ENCODE assay signal across 16 cellular contexts in the genomic region with DNA sequence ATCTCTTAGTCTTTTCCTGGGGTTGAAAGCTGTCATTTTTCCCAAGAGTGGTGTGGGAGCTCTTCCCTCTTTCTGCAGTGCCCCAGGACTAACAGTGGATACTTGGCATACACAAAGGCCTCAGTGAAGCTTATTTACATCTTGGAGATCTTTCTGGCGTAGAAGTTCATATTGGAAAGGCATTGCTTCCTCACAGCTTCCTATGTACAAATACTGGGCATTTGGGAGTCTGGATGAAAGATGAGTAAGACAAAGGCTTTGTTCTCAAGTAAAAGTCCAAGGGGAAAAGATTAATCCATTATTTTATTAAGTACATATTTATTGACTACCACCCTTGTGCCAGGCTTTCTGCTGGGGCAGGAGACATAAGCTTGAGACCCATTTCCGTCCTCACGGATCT. TPM values are rescaled to one million over a fixed set of nuclear protein-coding genes. Genes with fewer than 3 reads are reported as not detected.
A peak's percentile ranks its signal among the peaks of the same experiment; 100 is the strongest.
DNase-seq lines count a peak whose midpoint lies in the region; ATAC-seq and TF ChIP-seq lines count a peak whose summit lies in the region.
"Had no signal": no experiment of that assay in that cellular context is flagged by ENCODE, and none has a peak within 500 bp of the region (broad histone marks: within the 10 kb centered on the region; RNA-seq: fewer than 3 reads in every experiment).

No MANE protein-coding gene starts in this region.

- WGBS in mesenchymal stem cell: 84% methylated on average over 3 of the region's 3 CpGs
- WGBS in transverse colon (ENCODE audit: low coverage in 1 of 2), 2 donors: 81 to 82% methylated on average over 2 to 3 of the region's 3 CpGs

- H2AFZ ChIP-seq in mesenchymal stem cell (ENCODE audit: low read depth, low read length): no peak overlapping the region

- TF ChIP-seq POLR2A in transverse colon (IDR thresholded peaks at IDR 0.05): no peak

- H3K4me2 ChIP-seq in mesenchymal stem cell (ENCODE audit: low read length, poor library complexity, severe bottlenecking): no peak overlapping the region

- H3K18ac ChIP-seq in mesenchymal stem cell (ENCODE audit: low read depth in 1 of 2, low read length in 2 of 2): peak overlapping the region in 1 of 2 experiments; percentile 77

- no peak overlapping the region for H3K9ac ChIP-seq in mesenchymal stem cell (ENCODE audit: low read length)

- in situ Hi-C loops in transverse colon (cut with MboI; ENCODE audit: low pct_ligation_motif_present in 1 of 4, low pct_unique_long_range_greater_than_20kb in 1 of 4, low sequenced_read_pairs in 3 of 4): loop anchor here (5.0 to 25.0 kb wide), 4 partner anchors 565 to 900 kb away; no protein-coding TSS in a partner anchor

- H3K27me3 Mint-ChIP-seq in activated naive CD4-positive, alpha-beta T cell treated with anti-CD3 and anti-CD28 coated beads, Interleukin-2, amount 50 U/mL, for 24 hours: no peaks in the 10 kb centered on the region
- no peaks in the 10 kb centered on the region for H3K27me3 Mint-ChIP-seq in activated T-helper 2 cell treated with anti-CD3 and anti-CD28 coated beads, Interferon-gamma antibody, Interleukin-2, Interleukin-4, amounts not matched to agents 10 μg/mL and 5 μg/mL and 100 μg/mL, durations not matched to agents 14 hours and 24 hours and 36 hours (ENCODE audit: low read depth)
- no peaks in the 10 kb centered on the region for H3K27me3 Mint-ChIP-seq in stimulated activated naive CD8-positive, alpha-beta T cell treated with anti-CD3 and anti-CD28 coated beads, Interleukin-15, amount 100 ng/mL, for 72 hours

- H3K27ac ChIP-seq in mesenchymal stem cell (ENCODE audit: low read length, poor library complexity, severe bottlenecking): peak overlapping the region; percentile 20
- peak overlapping the region in 3 of 4 donors; percentile 3 to 24 (median 12) for H3K27ac ChIP-seq in transverse colon
- H3K27ac ChIP-seq: foreskin keratinocyte, SJCRH30 had no signal

- H3K4ac ChIP-seq in mesenchymal stem cell (ENCODE audit: low read depth in 1 of 2, low read length in 2 of 2): no peak overlapping the region

- H3K23ac ChIP-seq in mesenchymal stem cell (ENCODE audit: low read length in 2 of 2): no peak overlapping the region

- no peak overlapping the region for H2BK120ac ChIP-seq in mesenchymal stem cell (ENCODE audit: low read depth, low read length)

- no peaks in the 10 kb centered on the region for H3K36me3 Mint-ChIP-seq in activated naive CD4-positive, alpha-beta T cell treated with anti-CD3 and anti-CD28 coated beads, Interleukin-2, amount 50 U/mL, for 24 hours
- H3K36me3 Mint-ChIP-seq in activated T-helper 2 cell treated with anti-CD3 and anti-CD28 coated beads, Interferon-gamma antibody, Interleukin-2, Interleukin-4, amounts not matched to agents 10 μg/mL and 5 μg/mL and 100 μg/mL, durations not matched to agents 14 hours and 24 hours and 36 hours (ENCODE audit: low read depth): peaks cover 7% of the 10 kb centered on the region

- H2BK12ac ChIP-seq in mesenchymal stem cell (ENCODE audit: low read length in 2 of 2): peak overlapping the region; percentile 0 to 28

- peaks cover 2% of the 10 kb centered on the region for H3K79me1 ChIP-seq in mesenchymal stem cell (replicated peaks; ENCODE audit: low read length, poor library complexity, severe bottlenecking)

- no peaks in the 10 kb centered on the region for H3K9me3 ChIP-seq in mesenchymal stem cell (ENCODE audit: control insufficient read depth, low read length)
- H3K9me3 ChIP-seq in transverse colon: no peaks in the 10 kb centered on the region
- H3K9me3 ChIP-seq: SJCRH30 had no signal

- no peak overlapping the region for H2BK15ac ChIP-seq in mesenchymal stem cell (ENCODE audit: low read depth, poor library complexity, severe bottlenecking)

- no peak overlapping the region for H4K8ac ChIP-seq in mesenchymal stem cell (ENCODE audit: low read length)

- no peak for TF ChIP-seq EP300 in transverse colon (IDR thresholded peaks at IDR 0.05; ENCODE audit: low read depth)

- no peaks in the 10 kb centered on the region for H3K9me3 Mint-ChIP-seq in activated naive CD4-positive, alpha-beta T cell treated with anti-CD3 and anti-CD28 coated beads, Interleukin-2, amount 50 U/mL, for 24 hours
- no peaks in the 10 kb centered on the region for H3K9me3 Mint-ChIP-seq in activated T-helper 2 cell treated with anti-CD3 and anti-CD28 coated beads, Interferon-gamma antibody, Interleukin-2, Interleukin-4, amounts not matched to agents 10 μg/mL and 5 μg/mL and 100 μg/mL, durations not matched to agents 14 hours and 24 hours and 36 hours
- H3K9me3 Mint-ChIP-seq in stimulated activated naive CD8-positive, alpha-beta T cell treated with anti-CD3 and anti-CD28 coated beads, Interleukin-15, amount 100 ng/mL, for 72 hours: no peaks in the 10 kb centered on the region
- H3K9me3 Mint-ChIP-seq: HFFc6 had no signal

- no peak for TF ChIP-seq CTCF in transverse colon (IDR thresholded peaks at IDR 0.05)

- ATAC-seq in HG03280 (IDR thresholded peaks at IDR 0.05; ENCODE audit: unreplicated experiment): no peak
- ATAC-seq in stimulated activated naive CD8-positive, alpha-beta T cell treated with anti-CD3 and anti-CD28 coated beads, Interleukin-15, amount 100 ng/mL, for 72 hours: no peak
- ATAC-seq: activated CD8-positive, alpha-beta T cell treated with anti-CD3 and anti-CD28 coated beads, Interleukin-2, amount 10 ng/mL, durations not matched to agents 7 days and 5 days; foreskin keratinocyte; stimulated activated naive CD8-positive, alpha-beta T cell treated with anti-CD3 and anti-CD28 coated beads, Interleukin-15, Interleukin-2, amounts not matched to agents 100 U/mL and 50 U/mL, for 24 hours had no signal

- intact Hi-C loops in activated T-helper 2 cell treated with anti-CD3 and anti-CD28 coated beads, Interferon-gamma antibody, Interleukin-2, Interleukin-4, amounts not matched to agents 10 μg/mL and 5 μg/mL and 100 μg/mL, durations not matched to agents 14 hours and 24 hours and 36 hours (cut with micrococcal nuclease): no loop called here
- intact Hi-C loops in transverse colon (cut with DNase I; ENCODE audit: low total_unique reads): no loop called here

- peaks cover 11% of the 10 kb centered on the region for H3K4me1 ChIP-seq in mesenchymal stem cell (ENCODE audit: control insufficient read depth, insufficient read depth, low read depth, low read length)
- peaks cover 0 to 44% (median 5%) of the 10 kb centered on the region in 4 donors for H3K4me1 ChIP-seq in transverse colon

- H3K27ac Mint-ChIP-seq in activated naive CD4-positive, alpha-beta T cell treated with anti-CD3 and anti-CD28 coated beads, Interleukin-2, amount 50 U/mL, for 24 hours: peak overlapping the region; percentile 93
- H3K27ac Mint-ChIP-seq in activated T-helper 2 cell treated with anti-CD3 and anti-CD28 coated beads, Interferon-gamma antibody, Interleukin-2, Interleukin-4, amounts not matched to agents 10 μg/mL and 5 μg/mL and 100 μg/mL, durations not matched to agents 14 hours and 24 hours and 36 hours: peak overlapping the region; percentile 22
- no peak overlapping the region for H3K27ac Mint-ChIP-seq in stimulated activated naive CD8-positive, alpha-beta T cell treated with anti-CD3 and anti-CD28 coated beads, Interleukin-15, amount 100 ng/mL, for 72 hours
- H3K27ac Mint-ChIP-seq: activated CD8-positive, alpha-beta T cell treated with anti-CD3 and anti-CD28 coated beads, Interleukin-2, amount 10 ng/mL, durations not matched to agents 7 days and 5 days; HFFc6 had no signal

- peak overlapping the region; percentile 51 for H2AK5ac ChIP-seq in mesenchymal stem cell (ENCODE audit: low read length, severe bottlenecking)

- no peak for DNase-seq in activated naive CD4-positive, alpha-beta T cell treated with Interleukin-2 at 50 U/mL for 16 hours
- DNase-seq in activated T-helper 2 cell treated with anti-CD3 and anti-CD28 coated beads, Interferon-gamma antibody, Interleukin-2, Interleukin-4, amounts not matched to agents 10 μg/mL and 5 μg/mL and 100 μg/mL, durations not matched to agents 14 hours and 24 hours and 36 hours (ENCODE audit: low spot score): no peak
- peak; percentile 77 for DNase-seq in mesenchymal stem cell
- no peak for DNase-seq in transverse colon
- DNase-seq in activated effector memory CD4-positive, alpha-beta T cell treated with anti-CD3 and anti-CD28 coated beads, Interleukin-2, amount 50 U/mL, for 16 hours: no peak
- no peak for DNase-seq in stimulated activated naive CD8-positive, alpha-beta T cell treated with anti-CD3 and anti-CD28 coated beads, Interleukin-15, amount 100 ng/mL, for 72 hours
- DNase-seq: activated CD8-positive, alpha-beta T cell treated with anti-CD3 and anti-CD28 coated beads, Interleukin-2, amount 10 ng/mL, durations not matched to agents 7 days and 5 days; activated naive CD4-positive, alpha-beta T cell; foreskin keratinocyte; GF-D8; HFFc6; NCI-H1105 treated with DMSO at 0.1 percent for 48 hours; SJCRH30; stimulated activated naive CD8-positive, alpha-beta T cell treated with anti-CD3 and anti-CD28 coated beads, Interleukin-15, Interleukin-2, amounts not matched to agents 100 U/mL and 50 U/mL, for 24 hours had no signal

- no peak overlapping the region for H3K4me3 ChIP-seq in mesenchymal stem cell (ENCODE audit: insufficient read depth in 1 of 2, low read depth in 1 of 2, low read length in 2 of 2)
- no peak overlapping the region for H3K4me3 ChIP-seq in transverse colon
- H3K4me3 ChIP-seq: SJCRH30 had no signal

- no peak overlapping the region for H3K14ac ChIP-seq in mesenchymal stem cell (ENCODE audit: low read length in 2 of 2)

- H2BK5ac ChIP-seq in mesenchymal stem cell (ENCODE audit: low read depth, low read length, poor library complexity, severe bottlenecking): no peak overlapping the region

- no peaks in the 10 kb centered on the region for H3K27me3 ChIP-seq in mesenchymal stem cell (ENCODE audit: control insufficient read depth in 1 of 2, insufficient read depth in 1 of 2, low read length in 2 of 2)
- no peaks in the 10 kb centered on the region for H3K27me3 ChIP-seq in transverse colon
- H3K27me3 ChIP-seq: foreskin keratinocyte, SJCRH30 had no signal

- H3K4me3 Mint-ChIP-seq in activated naive CD4-positive, alpha-beta T cell treated with anti-CD3 and anti-CD28 coated beads, Interleukin-2, amount 50 U/mL, for 24 hours: no peak overlapping the region
- H3K4me3 Mint-ChIP-seq in activated T-helper 2 cell treated with anti-CD3 and anti-CD28 coated beads, Interferon-gamma antibody, Interleukin-2, Interleukin-4, amounts not matched to agents 10 μg/mL and 5 μg/mL and 100 μg/mL, durations not matched to agents 14 hours and 24 hours and 36 hours (ENCODE audit: low read depth): no peak overlapping the region
- no peak overlapping the region for H3K4me3 Mint-ChIP-seq in stimulated activated naive CD8-positive, alpha-beta T cell treated with anti-CD3 and anti-CD28 coated beads, Interleukin-15, amount 100 ng/mL, for 72 hours
- H3K4me3 Mint-ChIP-seq: activated CD8-positive, alpha-beta T cell treated with anti-CD3 and anti-CD28 coated beads, Interleukin-2, amount 10 ng/mL, durations not matched to agents 7 days and 5 days; HFFc6 had no signal

- H4K91ac ChIP-seq in mesenchymal stem cell (ENCODE audit: low read length): peak overlapping the region; percentile 25

- peaks cover 92% of the 10 kb centered on the region for H3K4me1 Mint-ChIP-seq in activated naive CD4-positive, alpha-beta T cell treated with anti-CD3 and anti-CD28 coated beads, Interleukin-2, amount 50 U/mL, for 24 hours
- H3K4me1 Mint-ChIP-seq in activated T-helper 2 cell treated with anti-CD3 and anti-CD28 coated beads, Interferon-gamma antibody, Interleukin-2, Interleukin-4, amounts not matched to agents 10 μg/mL and 5 μg/mL and 100 μg/mL, durations not matched to agents 14 hours and 24 hours and 36 hours (ENCODE audit: low read depth): peaks cover 64% of the 10 kb centered on the region
- H3K4me1 Mint-ChIP-seq in stimulated activated naive CD8-positive, alpha-beta T cell treated with anti-CD3 and anti-CD28 coated beads, Interleukin-15, amount 100 ng/mL, for 72 hours: peaks cover 82% of the 10 kb centered on the region

- H3K36me3 ChIP-seq in mesenchymal stem cell (ENCODE audit: control insufficient read depth in 1 of 2, insufficient read depth in 2 of 2, low read depth in 1 of 2, low read length in 2 of 2) (no peaks in the 10 kb centered on the region), transverse colon (no peaks in the 10 kb centered on the region)
- H3K36me3 ChIP-seq: SJCRH30 had no signal

RNA-seq across cellular contexts. Expression of a gene that starts 22.0 kb away (rescaled TPM):
- total RNA-seq in activated T-helper 2 cell treated with anti-CD3 and anti-CD28 coated beads, Interferon-gamma antibody, Interleukin-2, Interleukin-4, amounts not matched to agents 10 μg/mL and 5 μg/mL and 100 μg/mL, durations not matched to agents 14 hours and 24 hours and 36 hours: 19.9 and 20.7 TPM in 2 replicates
- polyA plus RNA-seq in mesenchymal stem cell (2013, experiment 1 of 2): 11.0 TPM
- 10.8 TPM for polyA plus RNA-seq in mesenchymal stem cell (2013, experiment 2 of 2)
- total RNA-seq in transverse colon: 10 to 100 TPM in 3 of 4 donors, 1 to 10 TPM in 1; 8.6 to 17.3 (median 12.4) TPM

Comparison
In these comparisons a context has a peak if more than half of its experiments do, and no peak if none do; other contexts are left out.
1. H3K27ac Mint-ChIP-seq: peak in activated naive CD4-positive, alpha-beta T cell treated with anti-CD3 and anti-CD28 coated beads, Interleukin-2, amount 50 U/mL, for 24 hours (single experiment) and activated T-helper 2 cell treated with anti-CD3 and anti-CD28 coated beads, Interferon-gamma antibody, Interleukin-2, Interleukin-4, amounts not matched to agents 10 μg/mL and 5 μg/mL and 100 μg/mL, durations not matched to agents 14 hours and 24 hours and 36 hours (single experiment); none in stimulated activated naive CD8-positive, alpha-beta T cell treated with anti-CD3 and anti-CD28 coated beads, Interleukin-15, amount 100 ng/mL, for 72 hours (0 of 2).